In genomic region chrX:7068939-7069367, GRCh38 we compare ENCODE assay signal across 9 cellular contexts.
DNase-seq lines count a peak whose midpoint lies in the region; ATAC-seq and TF ChIP-seq lines count a peak whose summit lies in the region.
"Had no signal": no experiment of that assay in that cellular context is flagged by ENCODE, and none has a peak within 500 bp of the region (broad histone marks: within the 10 kb centered on the region; RNA-seq: fewer than 3 reads in every experiment).

No MANE protein-coding gene starts in this region.

- H3K9me3 ChIP-seq in PC-3 (ENCODE audit: low read length) (no peaks in the 10 kb centered on the region), esophagus muscularis mucosa (no peaks in the 10 kb centered on the region)

- no peak for TF ChIP-seq POLR2A in esophagus muscularis mucosa (IDR thresholded peaks at IDR 0.05; ENCODE audit: low read depth)

- TF ChIP-seq CTCF in AG09309 (IDR thresholded peaks at IDR 0.05; ENCODE audit: control insufficient read depth, insufficient read depth, low read depth, low read length, missing control alignments) (peak; percentile 22), GM12875 (IDR thresholded peaks at IDR 0.05; ENCODE audit: borderline replicate concordance, insufficient read depth, low read depth, low read length) (peak; percentile 41), PC-3 (conservative IDR thresholded peaks at IDR 0.05; ENCODE audit: low read depth, low read length) (peak; percentile 31; the same call in 1 of the 2 replicates), epithelial cell of proximal tubule (conservative IDR thresholded peaks at IDR 0.05; ENCODE audit: low read depth, low read length) (peak; percentile 23), foreskin fibroblast (IDR thresholded peaks at IDR 0.05; ENCODE audit: low read depth, low read length) (no peak), esophagus muscularis mucosa (IDR thresholded peaks at IDR 0.05) (no peak)

- no peaks in the 10 kb centered on the region for H3K79me2 ChIP-seq in PC-3 (ENCODE audit: low read length)

- CTCF ChIA-PET in PC-3 (lab: Charles Lee), result no interaction called here

- DNase-seq in AG09309 (ENCODE audit: low read depth), result no peak
- no peak for DNase-seq in PC-3
- no peak for DNase-seq in epithelial cell of proximal tubule (ENCODE audit: low read depth)
- no peak for DNase-seq in foreskin fibroblast
- no peak for DNase-seq in esophagus muscularis mucosa (ENCODE audit: extremely low spot score)
- DNase-seq in NOMO-1 treated with DMSO at 0.1 percent for 48 hours (lab: John Stamatoyannopoulos, UW; ENCODE audit: unreplicated experiment), result no peak
- DNase-seq: small intestine had no signal

- no peaks in the 10 kb centered on the region for H3K36me3 ChIP-seq in PC-3 (ENCODE audit: low read depth, low read length)
- H3K36me3 ChIP-seq in esophagus muscularis mucosa, result peaks cover 0 to 6% (median 0%) of the 10 kb centered on the region in 4 donors

- ATAC-seq in PC-3 (no peak), HG03095 (IDR thresholded peaks at IDR 0.05; ENCODE audit: unreplicated experiment) (no peak)

- POLR2A ChIA-PET in PC-3 (lab: Charles Lee; ENCODE audit: unreplicated experiment), result no interaction called here

- H3K4me3 ChIP-seq in AG09309 (ENCODE audit: control insufficient read depth, low read depth, low read length) (no peak overlapping the region), GM12875 (ENCODE audit: low read depth, low read length) (no peak overlapping the region), PC-3 (ENCODE audit: low read length) (no peak overlapping the region), epithelial cell of proximal tubule (ENCODE audit: low read depth, low read length) (no peak overlapping the region), foreskin fibroblast (ENCODE audit: low read depth in 1 of 2, low read length in 2 of 2) (no peak overlapping the region), esophagus muscularis mucosa (no peak overlapping the region)

- no peaks in the 10 kb centered on the region for H3F3A ChIP-seq in PC-3 (ENCODE audit: low read length, unreplicated experiment)

- no peaks in the 10 kb centered on the region for H3K4me1 ChIP-seq in PC-3 (ENCODE audit: insufficient read depth, low read length)
- H3K4me1 ChIP-seq in esophagus muscularis mucosa, result peaks cover 0 to 2% (median 0%) of the 10 kb centered on the region in 4 donors

- H3K9ac ChIP-seq in PC-3 (ENCODE audit: low read length), result no peak overlapping the region

- H3K9me2 ChIP-seq in PC-3 (replicated peaks; ENCODE audit: low read length), result no peaks in the 10 kb centered on the region

- H3K27ac ChIP-seq in PC-3 (ENCODE audit: low read length), result no peak overlapping the region
- H3K27ac ChIP-seq in esophagus muscularis mucosa (replicated peaks in 1 of 4), result no peak overlapping the region

- intact Hi-C loops in PC-3 (cut with micrococcal nuclease) (no loop called here), esophagus muscularis mucosa (cut with DNase I) (no loop called here)

- H3K4me2 ChIP-seq in PC-3 (ENCODE audit: low read length), result no peak overlapping the region

- no peak for TF ChIP-seq EP300 in esophagus muscularis mucosa (IDR thresholded peaks at IDR 0.05)

- no peaks in the 10 kb centered on the region for H4K20me1 ChIP-seq in PC-3 (ENCODE audit: low read length)

- no TSS peak for BruUV-seq in PC-3 (replicated peaks; lab: Mats Ljungman, UMichigan)

- WGBS in esophagus muscularis mucosa, result 85% methylated on average over 10 of the region's 10 CpGs

- H2AFZ ChIP-seq in PC-3 (ENCODE audit: low read length), result no peak overlapping the region

- no peaks in the 10 kb centered on the region for H3K27me3 ChIP-seq in PC-3 (ENCODE audit: low read length)
- H3K27me3 ChIP-seq in esophagus muscularis mucosa, result no peaks in the 10 kb centered on the region

Comparison
In these comparisons a context has a peak if more than half of its experiments do, and no peak if none do; other contexts are left out.
1. CTCF ChIP-seq: peak in AG09309 (single experiment), GM12875 (single experiment), PC-3 (single experiment) and epithelial cell of proximal tubule (single experiment); none in foreskin fibroblast (single experiment) and esophagus muscularis mucosa (0 of 3).